ENCODE assay signal across 30 cellular contexts in genomic region chrX:1139101-1139500, GRCh38.
"Had no signal": no experiment of that assay in that cellular context is flagged by ENCODE, and none has a peak within 500 bp of the region (broad histone marks: within the 10 kb centered on the region; RNA-seq: fewer than 3 reads in every experiment).

No MANE protein-coding gene starts in this region.

- H3K36me3 ChIP-seq: brain microvascular endothelial cell, SJSA1 had no signal

- DNase-seq: activated B cell treated with CpG ODN at 0.5 μM for 24 hours; activated CD4-positive, alpha-beta memory T cell treated with anti-CD3 and anti-CD28 coated beads for 36 hours; activated CD4-positive, alpha-beta T cell treated with anti-CD3 and anti-CD28 coated beads for 4 hours; activated CD4-positive, alpha-beta T cell treated with anti-CD3 and anti-CD28 coated beads, Interleukin-2, amount 50 U/mL, for 1 hour; activated CD4-positive, CD25-positive, alpha-beta regulatory T cell treated with anti-CD3 and anti-CD28 coated beads, Interleukin-2, amount 50 U/mL, for 72 hours; activated effector memory CD4-positive, alpha-beta T cell treated with Interleukin-2 at 50 U/mL for 16 hours; activated naive CD4-positive, alpha-beta T cell treated with anti-CD3 and anti-CD28 coated beads, Interleukin-2, amount 10 ng/mL, durations not matched to agents 7 days and 5 days; activated naive CD8-positive, alpha-beta T cell treated with anti-CD3 and anti-CD28 coated beads, Interleukin-2, amount 50 U/mL, for 24 hours; activated T-cell treated with anti-CD3 and anti-CD28 coated beads for 4 hours; activated T-cell treated with anti-CD3 and anti-CD28 coated beads, Interleukin-2, amount 50 U/mL, for 4 hours; anterior cingulate cortex; brain microvascular endothelial cell; NCI-H1092 treated with DMSO at 0.1 percent for 48 hours; NCI-H1417; NCI-H146; NCI-H187 treated with DMSO at 0.1 percent for 48 hours; NCI-H2081 treated with DMSO at 0.1 percent for 48 hours; NCI-H226; NCI-H446 treated with DMSO at 0.1 percent for 48 hours; NCI-H524; SHP77 treated with DMSO at 0.1 percent for 48 hours; SW 1271; T-helper 1 cell; T-helper 2 cell; T-helper 9 cell had no signal

- H3K9me3 Mint-ChIP-seq: activated naive CD4-positive, alpha-beta T cell treated with anti-CD3 and anti-CD28 coated beads, Interleukin-2, amount 10 ng/mL, durations not matched to agents 7 days and 5 days; activated T-cell treated with anti-CD3 and anti-CD28 coated beads, Interleukin-2, amount 50 U/mL, for 4 hours had no signal

- H3K36me3 Mint-ChIP-seq: activated CD4-positive, alpha-beta memory T cell treated with anti-CD3 and anti-CD28 coated beads for 36 hours; activated naive CD4-positive, alpha-beta T cell treated with anti-CD3 and anti-CD28 coated beads, Interleukin-2, amount 10 ng/mL, durations not matched to agents 7 days and 5 days; activated naive CD8-positive, alpha-beta T cell had no signal

- H3K4me3 ChIP-seq: SJSA1 had no signal

- H3K4me1 ChIP-seq: SJSA1 had no signal

- H3K27me3 Mint-ChIP-seq: activated B cell treated with CpG ODN at 0.5 μM for 24 hours; activated naive CD4-positive, alpha-beta T cell treated with anti-CD3 and anti-CD28 coated beads, Interleukin-2, amount 10 ng/mL, durations not matched to agents 7 days and 5 days; activated naive CD8-positive, alpha-beta T cell; activated naive CD8-positive, alpha-beta T cell treated with anti-CD3 and anti-CD28 coated beads, Interleukin-2, amount 50 U/mL, for 24 hours; central memory CD8-positive, alpha-beta T cell had no signal

- H3K27ac ChIP-seq: brain microvascular endothelial cell, KMS-11, SJSA1, VCaP had no signal

- H3K4me3 Mint-ChIP-seq: activated B cell treated with CpG ODN at 0.5 μM for 24 hours; activated CD4-positive, alpha-beta memory T cell treated with anti-CD3 and anti-CD28 coated beads for 36 hours; activated naive CD4-positive, alpha-beta T cell treated with anti-CD3 and anti-CD28 coated beads, Interleukin-2, amount 10 ng/mL, durations not matched to agents 7 days and 5 days; activated naive CD8-positive, alpha-beta T cell; activated naive CD8-positive, alpha-beta T cell treated with anti-CD3 and anti-CD28 coated beads, Interleukin-2, amount 50 U/mL, for 24 hours; activated T-cell treated with anti-CD3 and anti-CD28 coated beads, Interleukin-2, amount 50 U/mL, for 4 hours; central memory CD8-positive, alpha-beta T cell had no signal

- H3K27ac Mint-ChIP-seq: activated B cell treated with CpG ODN at 0.5 μM for 24 hours; activated CD4-positive, alpha-beta memory T cell treated with anti-CD3 and anti-CD28 coated beads for 36 hours; activated naive CD4-positive, alpha-beta T cell treated with anti-CD3 and anti-CD28 coated beads, Interleukin-2, amount 10 ng/mL, durations not matched to agents 7 days and 5 days; activated naive CD8-positive, alpha-beta T cell; activated naive CD8-positive, alpha-beta T cell treated with anti-CD3 and anti-CD28 coated beads, Interleukin-2, amount 50 U/mL, for 24 hours had no signal

- H3K27me3 ChIP-seq: brain microvascular endothelial cell, SJSA1 had no signal

- H3K9ac ChIP-seq: KMS-11 had no signal

- H3K4me2 ChIP-seq: KMS-11 had no signal

- H3K4me1 Mint-ChIP-seq: activated B cell treated with CpG ODN at 0.5 μM for 24 hours; activated naive CD4-positive, alpha-beta T cell treated with anti-CD3 and anti-CD28 coated beads, Interleukin-2, amount 10 ng/mL, durations not matched to agents 7 days and 5 days; activated naive CD8-positive, alpha-beta T cell treated with anti-CD3 and anti-CD28 coated beads, Interleukin-2, amount 50 U/mL, for 24 hours; central memory CD8-positive, alpha-beta T cell had no signal
